ENCODE assay signal across 26 cellular contexts in the genomic region with DNA sequence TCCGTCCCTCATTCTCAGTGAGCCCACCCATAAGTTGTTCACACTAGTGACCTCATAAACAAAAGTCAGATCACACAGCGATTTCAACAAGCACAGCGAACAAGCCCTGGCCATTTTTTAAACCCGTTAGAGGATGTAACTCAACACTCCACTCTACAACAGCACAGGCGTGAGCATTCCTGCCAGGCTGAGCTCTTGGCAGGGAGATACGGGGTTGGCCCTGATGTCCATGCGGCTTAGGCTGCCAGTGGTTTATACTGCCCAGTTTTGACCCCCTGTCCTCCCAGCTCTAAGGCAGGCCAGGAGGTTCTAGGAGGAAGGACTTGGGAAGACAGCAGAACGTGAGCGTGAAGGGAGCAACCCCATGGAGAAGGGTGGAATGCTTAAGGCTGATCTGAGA. TPM values are rescaled to one million over a fixed set of nuclear protein-coding genes. Genes with fewer than 3 reads are reported as not detected.
DNase-seq lines count a peak whose midpoint lies in the region; ATAC-seq and TF ChIP-seq lines count a peak whose summit lies in the region.
"Had no signal": no experiment of that assay in that cellular context is flagged by ENCODE, and none has a peak within 500 bp of the region (broad histone marks: within the 10 kb centered on the region; RNA-seq: fewer than 3 reads in every experiment).

No MANE protein-coding gene starts in this region.

- CTCF ChIA-PET in Panc1 (lab: Charles Lee), result no interaction called here

- no peaks in the 10 kb centered on the region for H3K4me1 ChIP-seq in Panc1 (ENCODE audit: control insufficient read depth, insufficient read depth, low read length)
- H3K4me1 ChIP-seq: body of pancreas, SJCRH30, stomach, vagina had no signal

- H3K36me3 Mint-ChIP-seq in activated T-cell treated with anti-CD3 and anti-CD28 coated beads, Interleukin-2, amount 50 U/mL, for 24 hours (ENCODE audit: low read depth), result peaks cover 100% of the 10 kb centered on the region
- peaks cover 100% of the 10 kb centered on the region for H3K36me3 Mint-ChIP-seq in stimulated activated effector memory CD8-positive, alpha-beta T cell treated with anti-CD3 and anti-CD28 coated beads, Interleukin-12 subunit alpha, Interleukin-12 subunit beta, amount 100 ng/mL, for 72 hours

- H3K4me3 ChIP-seq in Panc1 (ENCODE audit: low read depth in 2 of 2, low read length in 2 of 2) (no peak overlapping the region), WERI-Rb-1 (ENCODE audit: low read depth, low read length) (no peak overlapping the region)
- H3K4me3 ChIP-seq: body of pancreas, lung, Peyer's patch, sigmoid colon, SJCRH30, stomach, thyroid gland, vagina had no signal

- H3K27me3 Mint-ChIP-seq in activated T-cell treated with anti-CD3 and anti-CD28 coated beads, Interleukin-2, amount 50 U/mL, for 24 hours, result no peaks in the 10 kb centered on the region
- H3K27me3 Mint-ChIP-seq: activated CD8-positive, alpha-beta T cell treated with anti-CD3 and anti-CD28 coated beads for 36 hours; CD8-positive, alpha-beta memory T cell had no signal

- H3K9me3 ChIP-seq in Panc1 (ENCODE audit: control insufficient read depth, insufficient read depth, low read depth, low read length) (no peaks in the 10 kb centered on the region), WERI-Rb-1 (ENCODE audit: severe bottlenecking) (no peaks in the 10 kb centered on the region)
- H3K9me3 ChIP-seq: Peyer's patch, sigmoid colon, SJCRH30, stomach, thyroid gland, vagina had no signal

- H3K27ac Mint-ChIP-seq in activated T-cell treated with anti-CD3 and anti-CD28 coated beads, Interleukin-2, amount 50 U/mL, for 24 hours, result peak overlapping the region; percentile 50
- peak overlapping the region; percentile 63 for H3K27ac Mint-ChIP-seq in stimulated activated effector memory CD8-positive, alpha-beta T cell treated with anti-CD3 and anti-CD28 coated beads, Interleukin-12 subunit alpha, Interleukin-12 subunit beta, amount 100 ng/mL, for 72 hours
- H3K27ac Mint-ChIP-seq: activated CD8-positive, alpha-beta T cell treated with anti-CD3 and anti-CD28 coated beads for 36 hours had no signal

- in situ Hi-C loops in Panc1 (cut with HindIII; ENCODE audit: low pct_unique_long_range_greater_than_20kb, low sequenced_read_pairs), result no loop called here

- H3K36me3 ChIP-seq in Panc1 (ENCODE audit: control insufficient read depth, insufficient read depth, low read length) (peaks cover 31% of the 10 kb centered on the region), WERI-Rb-1 (peaks cover 17% of the 10 kb centered on the region)

- 0 out of 2 replicates have a peak, but pooled peaks have one; percentile 36 for ATAC-seq in Panc1
- no peak for ATAC-seq in stimulated activated effector memory CD8-positive, alpha-beta T cell treated with anti-CD3 and anti-CD28 coated beads, Interleukin-12 subunit alpha, Interleukin-12 subunit beta, amount 100 ng/mL, for 72 hours
- ATAC-seq in HG02885 (IDR thresholded peaks at IDR 0.05; ENCODE audit: poor library complexity, unreplicated experiment), result no peak
- no peak for ATAC-seq in HG02840 (IDR thresholded peaks at IDR 0.05; ENCODE audit: low FRiP score, unreplicated experiment)
- ATAC-seq: activated CD8-positive, alpha-beta T cell treated with anti-CD3 and anti-CD28 coated beads for 36 hours; body of pancreas; HepG2 had no signal

- intact Hi-C loops in Panc1 (cut with micrococcal nuclease; ENCODE audit: unreplicated experiment), result no loop called here

- no peak overlapping the region for H3K27ac ChIP-seq in Panc1 (ENCODE audit: low read length)
- no peak overlapping the region for H3K27ac ChIP-seq in WERI-Rb-1
- H3K27ac ChIP-seq: body of pancreas, Peyer's patch, sigmoid colon, SJCRH30, stomach, thyroid gland, vagina had no signal

- no peaks in the 10 kb centered on the region for H3K27me3 ChIP-seq in Panc1 (ENCODE audit: control insufficient read depth, insufficient read depth, low read length)
- H3K27me3 ChIP-seq in WERI-Rb-1 (ENCODE audit: insufficient read depth, low read depth, severe bottlenecking), result no peaks in the 10 kb centered on the region
- H3K27me3 ChIP-seq: body of pancreas, Peyer's patch, sigmoid colon, SJCRH30, stomach, thyroid gland, vagina had no signal

- H3K4me3 Mint-ChIP-seq in activated T-cell treated with anti-CD3 and anti-CD28 coated beads, Interleukin-2, amount 50 U/mL, for 24 hours, result no peak overlapping the region
- H3K4me3 Mint-ChIP-seq in stimulated activated effector memory CD8-positive, alpha-beta T cell treated with anti-CD3 and anti-CD28 coated beads, Interleukin-12 subunit alpha, Interleukin-12 subunit beta, amount 100 ng/mL, for 72 hours, result no peak overlapping the region
- H3K4me3 Mint-ChIP-seq: activated CD8-positive, alpha-beta T cell treated with anti-CD3 and anti-CD28 coated beads for 36 hours; CD8-positive, alpha-beta memory T cell had no signal

- peak; percentile 8 for DNase-seq in activated T-cell treated with anti-CD3 and anti-CD28 coated beads, Interleukin-2, amount 50 U/mL, for 24 hours
- DNase-seq in activated T-cell treated with anti-CD3 and anti-CD28 coated beads, Interleukin-2, amount 50 U/mL, for 48 hours, result no peak
- no peak for DNase-seq in Panc1 (ENCODE audit: low read depth, low spot score)
- DNase-seq in medulla oblongata (ENCODE audit: extremely low spot score), result peak; percentile 12
- no peak for DNase-seq in stimulated activated effector memory CD8-positive, alpha-beta T cell treated with anti-CD3 and anti-CD28 coated beads, Interleukin-12 subunit alpha, Interleukin-12 subunit beta, amount 100 ng/mL, for 72 hours (ENCODE audit: low spot score in 2 of 2)
- DNase-seq in WERI-Rb-1, result no peak
- DNase-seq: activated CD4-positive, CD25-positive, alpha-beta regulatory T cell treated with anti-CD3 and anti-CD28 coated beads, Interleukin-2, amount 50 U/mL, for 72 hours; activated CD8-positive, alpha-beta T cell treated with anti-CD3 and anti-CD28 coated beads for 36 hours; activated T-cell treated with anti-CD3 and anti-CD28 coated beads for 4 hours; body of pancreas; CD8-positive, alpha-beta memory T cell; DMS 273 treated with DMSO at 0.1 percent for 48 hours; NCI-H1694; NCI-H2171; NCI-H524 treated with DMSO at 0.1 percent for 48 hours; NK-92 treated with Interleukin-12 subunit alpha and Interleukin-12 subunit beta, amount 100 ng/mL, for 24 hours; Peyer's patch; sigmoid colon; SJCRH30; stomach; thyroid gland had no signal

- TF ChIP-seq CTCF in Panc1 (IDR thresholded peaks at IDR 0.05) (no peak), WERI-Rb-1 (IDR thresholded peaks at IDR 0.05; ENCODE audit: low read depth, low read length) (no peak)

- no peaks in the 10 kb centered on the region for H3K9me3 Mint-ChIP-seq in activated T-cell treated with anti-CD3 and anti-CD28 coated beads, Interleukin-2, amount 50 U/mL, for 24 hours
- H3K9me3 Mint-ChIP-seq in stimulated activated effector memory CD8-positive, alpha-beta T cell treated with anti-CD3 and anti-CD28 coated beads, Interleukin-12 subunit alpha, Interleukin-12 subunit beta, amount 100 ng/mL, for 72 hours, result no peaks in the 10 kb centered on the region
- H3K9me3 Mint-ChIP-seq: activated CD8-positive, alpha-beta T cell treated with anti-CD3 and anti-CD28 coated beads for 36 hours; CD8-positive, alpha-beta memory T cell had no signal

- BruUV-seq in Panc1 (replicated peaks; lab: Mats Ljungman, UMichigan), result no TSS peak

- POLR2A ChIA-PET in Panc1 (lab: Charles Lee), result no interaction called here

- no peaks in the 10 kb centered on the region for H3K4me1 Mint-ChIP-seq in activated T-cell treated with anti-CD3 and anti-CD28 coated beads, Interleukin-2, amount 50 U/mL, for 24 hours (ENCODE audit: low read depth)
- H3K4me1 Mint-ChIP-seq in stimulated activated effector memory CD8-positive, alpha-beta T cell treated with anti-CD3 and anti-CD28 coated beads, Interleukin-12 subunit alpha, Interleukin-12 subunit beta, amount 100 ng/mL, for 72 hours, result no peaks in the 10 kb centered on the region

RNA-seq across cellular contexts. Expression of a gene that starts 35.0 kb away (rescaled TPM):
- 127 TPM for total RNA-seq in Panc1 (2021; ENCODE audit: unreplicated experiment)
- 126 TPM for polyA plus RNA-seq in Panc1 (2012; ENCODE audit: insufficient read length)

Comparison
In these comparisons a context has a peak if more than half of its experiments do, and no peak if none do; other contexts are left out.
1. DNase-seq: peak in activated T-cell treated with anti-CD3 and anti-CD28 coated beads, Interleukin-2, amount 50 U/mL, for 24 hours (single experiment) and medulla oblongata (single experiment); none in activated T-cell treated with anti-CD3 and anti-CD28 coated beads, Interleukin-2, amount 50 U/mL, for 48 hours (0 of 2), Panc1 (single experiment), stimulated activated effector memory CD8-positive, alpha-beta T cell treated with anti-CD3 and anti-CD28 coated beads, Interleukin-12 subunit alpha, Interleukin-12 subunit beta, amount 100 ng/mL, for 72 hours (0 of 2) and WERI-Rb-1 (single experiment).